ENCODE assay signal across 1 cellular context in genomic region chr1:22053018-22053860, GRCh38.
A peak's percentile ranks its signal among the peaks of the same experiment; 100 is the strongest.
TF ChIP-seq lines count a peak whose summit lies in the region.

No MANE protein-coding gene starts in this region.

TF ChIP-seq in K562, 482 proteins besides CTCF, POLR2A, EP300 and RAD21 (continued from another document):
- TF ChIP-seq PCBP1 (IDR thresholded peaks at IDR 0.05; ENCODE audit: low read depth, low read length, poor library complexity, severe bottlenecking), result peak; percentile 13
- TF ChIP-seq CXXC5 (CRISPR knock-in tag; IDR thresholded peaks at IDR 0.05), result peak; percentile 63
- peak; percentile 46; the same call in 1 of the 2 replicates for TF ChIP-seq POLR2H (tag; IDR thresholded peaks at IDR 0.05; ENCODE audit: low read depth)
- peak; percentile 18 to 43 for TF ChIP-seq AFF1 (IDR thresholded peaks at IDR 0.05; ENCODE audit: low read depth in 1 of 2, partially characterized antibody in 2 of 2)
- peak; percentile 41 for TF ChIP-seq SUPT5H (IDR thresholded peaks at IDR 0.05)
- TF ChIP-seq NBN (IDR thresholded peaks at IDR 0.05; ENCODE audit: low read depth), result peak; percentile 65
